10 cellular contexts compared by ENCODE assay signal in the genomic region with DNA sequence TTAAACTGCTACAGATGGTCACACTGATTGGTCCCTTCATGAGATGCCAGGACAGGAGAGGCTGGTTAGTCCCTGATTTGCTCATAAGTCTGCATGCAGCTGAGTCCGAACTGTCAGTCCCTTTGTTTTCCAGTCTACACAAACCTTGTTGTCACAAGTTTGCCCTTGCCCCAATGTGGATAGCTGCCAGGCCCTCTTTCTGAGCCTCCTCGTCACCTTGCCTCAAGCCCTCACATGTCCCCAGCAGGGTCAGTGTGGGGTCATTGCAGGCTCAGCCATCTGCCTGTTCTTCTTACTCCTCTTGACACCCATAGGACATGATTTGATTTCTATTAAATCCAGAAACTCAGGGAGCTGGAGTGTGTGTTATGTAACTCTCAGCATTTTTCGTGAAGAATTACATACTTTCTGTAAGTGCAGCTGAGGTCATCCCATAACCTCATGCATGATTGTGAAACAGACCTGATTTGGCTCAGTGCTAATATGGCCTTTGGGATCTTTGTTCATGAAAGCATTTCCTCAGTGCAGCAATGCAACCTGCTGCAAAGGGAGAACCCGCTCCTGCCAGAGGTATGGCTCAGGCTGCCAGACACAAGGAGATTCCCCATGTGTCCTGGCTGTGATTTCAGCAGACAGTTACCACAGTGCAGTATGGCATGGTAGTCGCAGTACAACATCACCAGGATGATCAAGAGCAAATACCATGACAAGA.
DNase-seq lines count a peak whose midpoint lies in the region; ATAC-seq and TF ChIP-seq lines count a peak whose summit lies in the region.
"Had no signal": no experiment of that assay in that cellular context is flagged by ENCODE, and none has a peak within 500 bp of the region (broad histone marks: within the 10 kb centered on the region; RNA-seq: fewer than 3 reads in every experiment).

No MANE protein-coding gene starts in this region.

- no peaks in the 10 kb centered on the region for H3K27me3 Mint-ChIP-seq in stimulated activated memory B cell treated with anti-CD40 and anti-IgM and Interleukin-4, amounts not matched to agents 10 μg/mL and 1 μg/mL and 100 μg/mL, for 72 hours
- H3K27me3 Mint-ChIP-seq: naive thymus-derived CD4-positive, alpha-beta T cell had no signal

- H4K20me1 ChIP-seq in SK-N-SH (ENCODE audit: insufficient read depth): no peaks in the 10 kb centered on the region

- POLR2A ChIA-PET in SK-N-SH (lab: Yijun Ruan, JAX): no interaction called here

- TF ChIP-seq EP300 in SK-N-SH (IDR thresholded peaks at IDR 0.05; ENCODE audit: borderline replicate concordance in 1 of 2, low read depth in 1 of 2, low read length in 1 of 2): no peak

- H3K9me3 ChIP-seq in SK-N-SH: no peaks in the 10 kb centered on the region
- H3K9me3 ChIP-seq: vagina had no signal

- H3K4me3 Mint-ChIP-seq in stimulated activated memory B cell treated with anti-CD40 and anti-IgM and Interleukin-4, amounts not matched to agents 10 μg/mL and 1 μg/mL and 100 μg/mL, for 72 hours: no peak overlapping the region
- H3K4me3 Mint-ChIP-seq: naive thymus-derived CD4-positive, alpha-beta T cell had no signal

- H2AFZ ChIP-seq in SK-N-SH (ENCODE audit: low read depth): no peak overlapping the region

- no peak overlapping the region for H3K9ac ChIP-seq in SK-N-SH

- H3K9me3 Mint-ChIP-seq in stimulated activated memory B cell treated with anti-CD40 and anti-IgM and Interleukin-4, amounts not matched to agents 10 μg/mL and 1 μg/mL and 100 μg/mL, for 72 hours: no peaks in the 10 kb centered on the region
- H3K9me3 Mint-ChIP-seq: naive thymus-derived CD4-positive, alpha-beta T cell had no signal

- TF ChIP-seq CTCF in SK-N-SH (IDR thresholded peaks at IDR 0.05): no peak
- TF ChIP-seq CTCF in foreskin fibroblast (IDR thresholded peaks at IDR 0.05; ENCODE audit: low read depth, low read length): no peak
- TF ChIP-seq CTCF in retinal pigment epithelial cell (conservative IDR thresholded peaks at IDR 0.05; ENCODE audit: low read depth, low read length): no peak

- 79% methylated on average over 5 of the region's 5 CpGs for WGBS in SK-N-SH (ENCODE audit: low lambda C conversion rate)

- CTCF ChIA-PET in SK-N-SH (lab: Yijun Ruan, JAX): no interaction called here

- peak overlapping the region in 1 of 2 experiments; percentile 12; a peak in 2 of 4 replicates for H3K27ac ChIP-seq in SK-N-SH (ENCODE audit: low read depth in 2 of 2, low read length in 1 of 2)
- H3K27ac ChIP-seq: vagina had no signal

- peaks cover 18 to 30% of the 10 kb centered on the region in 2 experiments for H3K36me3 ChIP-seq in SK-N-SH (replicated peaks in 1 of 2; ENCODE audit: control insufficient read depth in 1 of 2, insufficient read depth in 2 of 2, low read length in 1 of 2)

- peaks cover 3% of the 10 kb centered on the region for H3K4me1 Mint-ChIP-seq in stimulated activated memory B cell treated with anti-CD40 and anti-IgM and Interleukin-4, amounts not matched to agents 10 μg/mL and 1 μg/mL and 100 μg/mL, for 72 hours

- H3K4me3 ChIP-seq in SK-N-SH (ENCODE audit: low read depth in 2 of 2, low read length in 1 of 2) (no peak overlapping the region), foreskin fibroblast (ENCODE audit: low read depth in 1 of 2, low read length in 2 of 2) (no peak overlapping the region), retinal pigment epithelial cell (ENCODE audit: low read length) (no peak overlapping the region)
- H3K4me3 ChIP-seq: vagina had no signal

- no peak overlapping the region for H3K27ac Mint-ChIP-seq in stimulated activated memory B cell treated with anti-CD40 and anti-IgM and Interleukin-4, amounts not matched to agents 10 μg/mL and 1 μg/mL and 100 μg/mL, for 72 hours

- no peaks in the 10 kb centered on the region for H3F3A ChIP-seq in SK-N-SH (replicated peaks; ENCODE audit: insufficient read depth)

- peak; percentile 84 for DNase-seq in GM04504 (ENCODE audit: low read depth)
- DNase-seq in SK-N-SH: no peak
- peak; percentile 69 to 88 for DNase-seq in foreskin fibroblast
- DNase-seq in retinal pigment epithelial cell (ENCODE audit: low read depth): peak; percentile 57
- DNase-seq in GOT3 (lab: John Stamatoyannopoulos, UW): no peak
- DNase-seq in NCI-H345 (lab: John Stamatoyannopoulos, UW): no peak
- DNase-seq: naive thymus-derived CD4-positive, alpha-beta T cell had no signal

- TF ChIP-seq RAD21 in SK-N-SH (IDR thresholded peaks at IDR 0.05; ENCODE audit: low read length): no peak

- 0 out of 2 replicates have a peak overlapping the region, but pooled peaks have one; percentile 2 for H3K4me2 ChIP-seq in SK-N-SH

- H3K9me2 ChIP-seq in SK-N-SH: no peaks in the 10 kb centered on the region

- H3K79me2 ChIP-seq in SK-N-SH (ENCODE audit: insufficient read depth): no peaks in the 10 kb centered on the region

- no peaks in the 10 kb centered on the region for H3K27me3 ChIP-seq in SK-N-SH (ENCODE audit: insufficient read depth)
- H3K27me3 ChIP-seq: vagina had no signal

- peaks cover 0 to 7% of the 10 kb centered on the region in 2 experiments; a peak in 1 of 4 replicates for H3K4me1 ChIP-seq in SK-N-SH (ENCODE audit: control insufficient read depth in 1 of 2, insufficient read depth in 2 of 2, low read depth in 1 of 2, low read length in 1 of 2)

- no peak for ATAC-seq in stimulated activated memory B cell treated with anti-CD40 and anti-IgM and Interleukin-4, amounts not matched to agents 10 μg/mL and 1 μg/mL and 100 μg/mL, for 72 hours
- ATAC-seq in GM21619 (IDR thresholded peaks at IDR 0.05; ENCODE audit: unreplicated experiment): no peak
- ATAC-seq: naive thymus-derived CD4-positive, alpha-beta T cell had no signal

- peaks cover 76% of the 10 kb centered on the region for H3K36me3 Mint-ChIP-seq in stimulated activated memory B cell treated with anti-CD40 and anti-IgM and Interleukin-4, amounts not matched to agents 10 μg/mL and 1 μg/mL and 100 μg/mL, for 72 hours

TF ChIP-seq in SK-N-SH, 30 proteins besides CTCF, POLR2A, EP300 and RAD21:
- TF ChIP-seq MXI1 (IDR thresholded peaks at IDR 0.05; ENCODE audit: low read depth, low read length): no peak
- no peak for TF ChIP-seq FOXM1 (IDR thresholded peaks at IDR 0.05; ENCODE audit: low read depth)
- no peak for TF ChIP-seq TEAD4 (IDR thresholded peaks at IDR 0.05; ENCODE audit: borderline replicate concordance, insufficient read depth)
- TF ChIP-seq, protein P1, sequence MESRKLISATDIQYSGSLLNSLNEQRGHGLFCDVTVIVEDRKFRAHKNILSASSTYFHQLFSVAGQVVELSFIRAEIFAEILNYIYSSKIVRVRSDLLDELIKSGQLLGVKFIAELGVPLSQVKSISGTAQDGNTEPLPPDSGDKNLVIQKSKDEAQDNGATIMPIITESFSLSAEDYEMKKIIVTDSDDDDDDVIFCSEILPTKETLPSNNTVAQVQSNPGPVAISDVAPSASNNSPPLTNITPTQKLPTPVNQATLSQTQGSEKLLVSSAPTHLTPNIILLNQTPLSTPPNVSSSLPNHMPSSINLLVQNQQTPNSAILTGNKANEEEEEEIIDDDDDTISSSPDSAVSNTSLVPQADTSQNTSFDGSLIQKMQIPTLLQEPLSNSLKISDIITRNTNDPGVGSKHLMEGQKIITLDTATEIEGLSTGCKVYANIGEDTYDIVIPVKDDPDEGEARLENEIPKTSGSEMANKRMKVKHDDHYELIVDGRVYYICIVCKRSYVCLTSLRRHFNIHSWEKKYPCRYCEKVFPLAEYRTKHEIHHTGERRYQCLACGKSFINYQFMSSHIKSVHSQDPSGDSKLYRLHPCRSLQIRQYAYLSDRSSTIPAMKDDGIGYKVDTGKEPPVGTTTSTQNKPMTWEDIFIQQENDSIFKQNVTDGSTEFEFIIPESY (IDR thresholded peaks at IDR 0.05; ENCODE audit: borderline replicate concordance, low read depth): no peak
- TF ChIP-seq EZH2phosphoT487 (IDR thresholded peaks at IDR 0.05; ENCODE audit: borderline replicate concordance, low read depth): no peak
- TF ChIP-seq, protein P2, sequence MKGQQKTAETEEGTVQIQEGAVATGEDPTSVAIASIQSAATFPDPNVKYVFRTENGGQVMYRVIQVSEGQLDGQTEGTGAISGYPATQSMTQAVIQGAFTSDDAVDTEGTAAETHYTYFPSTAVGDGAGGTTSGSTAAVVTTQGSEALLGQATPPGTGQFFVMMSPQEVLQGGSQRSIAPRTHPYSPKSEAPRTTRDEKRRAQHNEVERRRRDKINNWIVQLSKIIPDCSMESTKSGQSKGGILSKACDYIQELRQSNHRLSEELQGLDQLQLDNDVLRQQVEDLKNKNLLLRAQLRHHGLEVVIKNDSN (IDR thresholded peaks at IDR 0.05; ENCODE audit: borderline replicate concordance, low read depth): no peak
- TF ChIP-seq CHD2 (IDR thresholded peaks at IDR 0.05; ENCODE audit: low read length, partially characterized antibody): no peak
- no peak for TF ChIP-seq MEF2A (IDR thresholded peaks at IDR 0.05; ENCODE audit: borderline replicate concordance, low read depth)
- TF ChIP-seq, protein P3, sequence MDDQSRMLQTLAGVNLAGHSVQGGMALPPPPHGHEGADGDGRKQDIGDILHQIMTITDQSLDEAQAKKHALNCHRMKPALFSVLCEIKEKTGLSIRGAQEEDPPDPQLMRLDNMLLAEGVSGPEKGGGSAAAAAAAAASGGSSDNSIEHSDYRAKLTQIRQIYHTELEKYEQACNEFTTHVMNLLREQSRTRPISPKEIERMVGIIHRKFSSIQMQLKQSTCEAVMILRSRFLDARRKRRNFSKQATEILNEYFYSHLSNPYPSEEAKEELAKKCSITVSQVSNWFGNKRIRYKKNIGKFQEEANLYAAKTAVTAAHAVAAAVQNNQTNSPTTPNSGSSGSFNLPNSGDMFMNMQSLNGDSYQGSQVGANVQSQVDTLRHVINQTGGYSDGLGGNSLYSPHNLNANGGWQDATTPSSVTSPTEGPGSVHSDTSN (IDR thresholded peaks at IDR 0.05): no peak
- TF ChIP-seq FOXJ3 (CRISPR knock-in tag; IDR thresholded peaks at IDR 0.05): no peak
- TF ChIP-seq TCF12 (IDR thresholded peaks at IDR 0.05): no peak
- TF ChIP-seq GATA2 (CRISPR knock-in tag; IDR thresholded peaks at IDR 0.05): no peak
- no peak for TF ChIP-seq ELF1 (IDR thresholded peaks at IDR 0.05)
- TF ChIP-seq TAF1 (IDR thresholded peaks at IDR 0.05; ENCODE audit: borderline replicate concordance, low read depth, low read length): no peak
- no peak for TF ChIP-seq RXRA (IDR thresholded peaks at IDR 0.05; ENCODE audit: borderline replicate concordance, low read depth)
- TF ChIP-seq POLR2AphosphoS5 (IDR thresholded peaks at IDR 0.05; ENCODE audit: low read depth, low read length): no peak

Comparison
In these comparisons a context has a peak if more than half of its experiments do, and no peak if none do; other contexts are left out.
1. DNase-seq: peak in GM04504 (single experiment), foreskin fibroblast (2 of 2) and retinal pigment epithelial cell (single experiment); none in SK-N-SH (single experiment), GOT3 (single experiment) and NCI-H345 (single experiment).